Comparison of ENCODE assay signal across 10 cellular contexts in genomic region chr22:24695958-24696511, GRCh38.
DNase-seq lines count a peak whose midpoint lies in the region; ATAC-seq, FAIRE-seq and TF ChIP-seq lines count a peak whose summit lies in the region.
"Had no signal": no experiment of that assay in that cellular context is flagged by ENCODE, and none has a peak within 500 bp of the region (broad histone marks: within the 10 kb centered on the region; RNA-seq: fewer than 3 reads in every experiment).

No MANE protein-coding gene starts in this region.

- TF ChIP-seq CTCF in body of pancreas (IDR thresholded peaks at IDR 0.05) = no peak
- no peak for TF ChIP-seq CTCF in kidney epithelial cell (IDR thresholded peaks at IDR 0.05; ENCODE audit: insufficient read depth, low read length, poor library complexity, severe bottlenecking)
- no peak for TF ChIP-seq CTCF in GM13977 (IDR thresholded peaks at IDR 0.05; ENCODE audit: extremely low read depth, insufficient read depth, missing control alignments)

- in situ Hi-C loops in GM13977 (cut with MboI; ENCODE audit: low pct_unique_long_range_greater_than_20kb, low sequenced_read_pairs, unreplicated experiment) = no loop called here

- peak; percentile 17 for FAIRE-seq in urothelium cell line (lab: Jason Lieb, UNC)

- 33 to 38% methylated on average over 7 of the region's 7 CpGs for WGBS in body of pancreas, 2 donors

- peak; percentile 71 for ATAC-seq in Right ventricle myocardium inferior
- peak; percentile 31 for ATAC-seq in body of pancreas

- intact Hi-C loops in Right ventricle myocardium inferior (cut with DNase I) (no loop called here), cardiac septum (cut with DNase I) (no loop called here), body of pancreas (cut with DNase I) (no loop called here)

- no peak overlapping the region for H3K27ac ChIP-seq in body of pancreas
- H3K27ac ChIP-seq: SK-N-MC had no signal

- no peaks in the 10 kb centered on the region for H3K36me3 ChIP-seq in body of pancreas (replicated peaks in 1 of 2; ENCODE audit: insufficient read depth in 1 of 2, low read depth in 2 of 2)
- H3K36me3 ChIP-seq in kidney epithelial cell (ENCODE audit: control insufficient read depth, insufficient read depth, low read length) = no peaks in the 10 kb centered on the region

- no peaks in the 10 kb centered on the region for H3K27me3 ChIP-seq in body of pancreas
- no peaks in the 10 kb centered on the region for H3K27me3 ChIP-seq in kidney epithelial cell (ENCODE audit: control insufficient read depth, insufficient read depth, low read length)

- no peak for TF ChIP-seq POLR2A in body of pancreas (IDR thresholded peaks at IDR 0.05)

- H3K4me3 ChIP-seq in body of pancreas (no peak overlapping the region), kidney epithelial cell (ENCODE audit: low read depth, low read length) (no peak overlapping the region)
- H3K4me3 ChIP-seq: SK-N-MC had no signal

- no peaks in the 10 kb centered on the region for H3K9me3 ChIP-seq in body of pancreas

- no peak for DNase-seq in Right ventricle myocardium inferior (ENCODE audit: missing footprints)
- DNase-seq in cardiac septum (ENCODE audit: low spot score) = no peak
- peak in 1 of 4 donors; percentile 28 for DNase-seq in body of pancreas
- peak; percentile 28 for DNase-seq in kidney epithelial cell (ENCODE audit: low read depth)
- DNase-seq in urothelium cell line (ENCODE audit: low spot score) = no peak
- DNase-seq in GM13977 (ENCODE audit: low spot score) = no peak
- no peak for DNase-seq in SIG-M5 (lab: John Stamatoyannopoulos, UW)
- no peak for DNase-seq in NCI-H446 treated with DMSO at 0.1 percent for 48 hours (lab: John Stamatoyannopoulos, UW)
- DNase-seq: NCI-H1105 treated with DMSO at 0.1 percent for 48 hours had no signal

- H3K4me1 ChIP-seq in body of pancreas = peaks cover 14% of the 10 kb centered on the region
